Comparison of ENCODE assay signal across 26 cellular contexts in the genomic region with DNA sequence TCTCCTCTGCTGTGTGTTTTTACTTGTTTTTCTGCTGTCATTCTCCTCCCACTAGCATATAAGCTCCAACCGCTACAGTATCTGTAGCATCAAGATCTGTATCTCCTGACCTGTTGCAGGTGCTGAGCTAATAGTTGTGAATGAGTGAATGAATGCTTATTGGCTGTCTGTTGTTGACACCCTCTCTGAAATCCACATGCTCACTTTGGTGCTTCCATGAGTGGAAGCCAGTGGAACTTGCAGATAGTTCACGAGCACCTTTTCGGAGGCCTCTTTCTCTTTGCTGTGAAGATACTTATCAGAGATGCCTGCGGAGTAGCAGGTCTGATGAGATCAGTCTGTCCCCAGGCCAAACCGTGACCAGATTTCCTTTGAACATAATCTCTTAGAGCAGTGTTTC.
"Had no signal": no experiment of that assay in that cellular context is flagged by ENCODE, and none has a peak within 500 bp of the region (broad histone marks: within the 10 kb centered on the region; RNA-seq: fewer than 3 reads in every experiment).

No MANE protein-coding gene starts in this region.

- H3K36me3 Mint-ChIP-seq: activated naive CD8-positive, alpha-beta T cell treated with anti-CD3 and anti-CD28 coated beads, Interleukin-2, amount 10 ng/mL, durations not matched to agents 7 days and 5 days; T-cell had no signal

- ATAC-seq: activated T-helper 17 cell treated with anti-CD3 and anti-CD28 coated beads, Interleukin-2, amount 50 U/mL, for 72 hours; Panc1; T-cell had no signal

- H3K4me1 Mint-ChIP-seq: activated B cell treated with CpG ODN at 0.5 μM for 24 hours; activated naive CD8-positive, alpha-beta T cell treated with anti-CD3 and anti-CD28 coated beads, Interleukin-2, amount 10 ng/mL, durations not matched to agents 7 days and 5 days; activated T-helper 17 cell treated with anti-CD3 and anti-CD28 coated beads, Interleukin-2, amount 50 U/mL, for 72 hours; T-cell had no signal

- H3K27ac ChIP-seq: adrenal gland had no signal

- H3K36me3 ChIP-seq: adrenal gland had no signal

- H3K27ac Mint-ChIP-seq: activated B cell treated with CpG ODN at 0.5 μM for 24 hours; activated CD4-positive, alpha-beta T cell treated with anti-CD3 and anti-CD28 coated beads, Interleukin-2, amount 10 ng/mL, durations not matched to agents 24 days and 14 days; activated naive CD8-positive, alpha-beta T cell treated with anti-CD3 and anti-CD28 coated beads, Interleukin-2, amount 10 ng/mL, durations not matched to agents 7 days and 5 days; activated T-helper 17 cell treated with anti-CD3 and anti-CD28 coated beads, Interleukin-2, amount 50 U/mL, for 72 hours; T-cell had no signal

- DNase-seq: activated B cell treated with CpG ODN at 0.5 μM for 24 hours; activated CD4-positive, alpha-beta T cell treated with anti-CD3 and anti-CD28 coated beads for 1 hour; activated CD4-positive, alpha-beta T cell treated with anti-CD3 and anti-CD28 coated beads, Interleukin-2, amount 10 ng/mL, durations not matched to agents 24 days and 14 days; activated CD4-positive, alpha-beta T cell treated with anti-CD3 and anti-CD28 coated beads, Interleukin-2, amount 50 U/mL, for 48 hours; activated naive CD4-positive, alpha-beta T cell treated with anti-CD3 and anti-CD28 coated beads, Interleukin-2, amount 50 U/mL, for 16 hours; activated naive CD8-positive, alpha-beta T cell treated with anti-CD3 and anti-CD28 coated beads, Interleukin-2, amount 10 ng/mL, durations not matched to agents 7 days and 5 days; activated T-cell treated with anti-CD3 and anti-CD28 coated beads for 4 hours; activated T-cell treated with anti-CD3 and anti-CD28 coated beads, Interleukin-2, amount 50 U/mL, for 48 hours; adrenal gland; anterior cingulate cortex; central memory CD4-positive, alpha-beta T cell; MG63; MV-4-11; NCI-H1092 treated with DMSO at 0.1 percent for 48 hours; NCI-H1436; NCI-H187; NCI-H2081; NCI-H510A treated with DMSO at 0.1 percent for 48 hours; NCI-H69; NK-92 treated with Interleukin-12 subunit alpha and Interleukin-12 subunit beta, amount 100 ng/mL, for 24 hours; OCI-M1; Right ventricle myocardium superior; RPMI8226; T-cell had no signal

- H3K4me3 Mint-ChIP-seq: activated B cell treated with CpG ODN at 0.5 μM for 24 hours; activated CD4-positive, alpha-beta T cell treated with anti-CD3 and anti-CD28 coated beads, Interleukin-2, amount 10 ng/mL, durations not matched to agents 24 days and 14 days; activated naive CD8-positive, alpha-beta T cell treated with anti-CD3 and anti-CD28 coated beads, Interleukin-2, amount 10 ng/mL, durations not matched to agents 7 days and 5 days; activated T-helper 17 cell treated with anti-CD3 and anti-CD28 coated beads, Interleukin-2, amount 50 U/mL, for 72 hours; T-cell had no signal

- H3K4me3 ChIP-seq: adrenal gland, MG63 had no signal

- H3K27me3 ChIP-seq: MG63 had no signal

- H3K4me1 ChIP-seq: adrenal gland had no signal

- H3K9me3 ChIP-seq: adrenal gland, MG63 had no signal

- H3K9me3 Mint-ChIP-seq: activated B cell treated with CpG ODN at 0.5 μM for 24 hours; activated CD4-positive, alpha-beta T cell treated with anti-CD3 and anti-CD28 coated beads, Interleukin-2, amount 10 ng/mL, durations not matched to agents 24 days and 14 days; activated naive CD8-positive, alpha-beta T cell treated with anti-CD3 and anti-CD28 coated beads, Interleukin-2, amount 10 ng/mL, durations not matched to agents 7 days and 5 days; activated T-helper 17 cell treated with anti-CD3 and anti-CD28 coated beads, Interleukin-2, amount 50 U/mL, for 72 hours; T-cell had no signal
